1 cellular context compared by ENCODE assay signal in the genomic region with DNA sequence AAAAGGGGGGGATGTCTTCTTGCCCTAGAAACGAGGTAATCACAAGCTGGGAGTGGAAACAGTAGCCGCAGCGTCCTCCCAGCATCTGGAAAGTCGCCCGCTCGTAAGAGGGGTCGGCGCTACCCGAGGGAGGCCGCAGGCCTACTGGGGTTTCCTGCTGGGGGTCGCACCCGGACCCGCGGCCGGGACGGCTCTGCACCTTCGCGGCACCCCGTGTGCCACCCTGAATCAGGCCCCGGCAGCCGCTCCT.
A peak's percentile ranks its signal among the peaks of the same experiment; 100 is the strongest.
TF ChIP-seq lines count a peak whose summit lies in the region.

No MANE protein-coding gene starts in this region.

TF ChIP-seq in H1, 55 proteins besides CTCF, POLR2A, EP300 and RAD21:
- TF ChIP-seq GABPA (IDR thresholded peaks at IDR 0.05; ENCODE audit: borderline replicate concordance, insufficient read depth, low read length) (0 out of 2 replicates have a peak, but pooled peaks have one; percentile 8), POLR2AphosphoS5 (IDR thresholded peaks at IDR 0.05; ENCODE audit: low read depth, low read length) (no peak), SRF (IDR thresholded peaks at IDR 0.05; ENCODE audit: low read depth, low read length) (no peak), RXRA (IDR thresholded peaks at IDR 0.05; ENCODE audit: insufficient read depth, low read depth, low read length) (no peak), SAP30 (IDR thresholded peaks at IDR 0.05; ENCODE audit: insufficient read depth, insufficient replicate concordance, low read length) (no peak), CHD2 (IDR thresholded peaks at IDR 0.05; ENCODE audit: low read length) (no peak), USF2 (IDR thresholded peaks at IDR 0.05; ENCODE audit: low read length) (no peak), SIN3A (conservative IDR thresholded peaks at IDR 0.05 in 1 of 2, IDR thresholded peaks at IDR 0.05 in 1 of 2; ENCODE audit: low read depth in 1 of 2, low read length in 2 of 2) (peak in 1 of 2 experiments; percentile 44; a peak in 1 of 4 replicates), ASH2L (IDR thresholded peaks at IDR 0.05; ENCODE audit: low read length) (no peak), TAF1 (IDR thresholded peaks at IDR 0.05; ENCODE audit: low read depth, low read length) (no peak), TCF12 (IDR thresholded peaks at IDR 0.05; ENCODE audit: low read depth, low read length) (no peak)
